ENCODE assay signal across 24 cellular contexts in the genomic region with DNA sequence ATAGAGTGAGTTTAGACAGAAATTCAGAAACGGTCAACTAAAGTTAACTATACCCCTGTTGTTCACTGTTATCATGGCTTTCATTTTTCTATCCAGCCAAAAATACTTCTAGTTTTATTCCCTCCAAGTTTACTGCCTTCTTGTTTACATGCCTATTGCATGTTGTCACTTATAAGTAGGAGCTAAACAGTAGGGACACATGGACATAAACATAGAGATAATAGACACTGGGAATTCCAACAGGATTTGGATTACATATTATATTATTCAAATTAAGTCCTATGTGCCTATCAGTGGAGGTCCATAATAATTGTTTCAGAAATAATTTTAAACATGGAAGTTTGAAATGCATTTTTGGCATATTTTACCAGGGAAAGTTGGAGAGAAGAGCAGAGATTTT.
A peak's percentile ranks its signal among the peaks of the same experiment; 100 is the strongest.
DNase-seq lines count a peak whose midpoint lies in the region; ATAC-seq, FAIRE-seq and TF ChIP-seq lines count a peak whose summit lies in the region.
"Had no signal": no experiment of that assay in that cellular context is flagged by ENCODE, and none has a peak within 500 bp of the region (broad histone marks: within the 10 kb centered on the region; RNA-seq: fewer than 3 reads in every experiment).

No MANE protein-coding gene starts in this region.

- dilution Hi-C loops in IMR-90 (cut with HindIII; ENCODE audit: low sequenced_read_pairs, unreplicated experiment) = no loop called here

- no peak overlapping the region for H3K4ac ChIP-seq in IMR-90 (ENCODE audit: low read depth, low read length)
- H3K4ac ChIP-seq in mesenchymal stem cell (ENCODE audit: low read depth in 1 of 2, low read length in 2 of 2) = no peak overlapping the region

- H3K36me3 ChIP-seq in IMR-90 (ENCODE audit: control insufficient read depth, insufficient read depth, low read length) (no peaks in the 10 kb centered on the region), mesenchymal stem cell (ENCODE audit: control insufficient read depth in 1 of 2, insufficient read depth in 2 of 2, low read depth in 1 of 2, low read length in 2 of 2) (no peaks in the 10 kb centered on the region)
- H3K36me3 ChIP-seq: BLaER1 treated with 17β-estradiol and CSF1 and Interleukin-3, amounts not matched to agents 10 nM and 100 nM had no signal

- no peak for TF ChIP-seq CTCF in IMR-90 (conservative IDR thresholded peaks at IDR 0.05; ENCODE audit: low read depth, low read length)

- H4K91ac ChIP-seq in IMR-90 (ENCODE audit: insufficient read depth, low read depth, low read length) (no peak overlapping the region), mesenchymal stem cell (ENCODE audit: low read length) (no peak overlapping the region)

- no peak overlapping the region for H4K5ac ChIP-seq in IMR-90 (ENCODE audit: low read depth, low read length)

- DNase-seq in IMR-90 (peak; percentile 17), mesenchymal stem cell (peak; percentile 69), NCI-H345 treated with DMSO at 0.1 percent for 48 hours (lab: John Stamatoyannopoulos, UW; ENCODE audit: unreplicated experiment) (no peak), CD1c-positive myeloid dendritic cell (ENCODE audit: extremely low spot score) (no peak)
- DNase-seq: AML-193; CD4-positive, alpha-beta memory T cell; CD4-positive, CD25-positive, alpha-beta regulatory T cell; CD8-positive, alpha-beta memory T cell; COR-L47; DMS 273 treated with DMSO at 0.1 percent for 48 hours; DMS153; DMS53; DMS79; DND-41; EL; GDM1 had no signal

- H3K56ac ChIP-seq in IMR-90 (ENCODE audit: extremely low read depth, insufficient read depth, low read length) = no peak overlapping the region

- ATAC-seq in IMR-90 (ENCODE audit: low read depth) = peak; percentile 83
- ATAC-seq: A549, GM12878 had no signal

- no peaks in the 10 kb centered on the region for H3K9me1 ChIP-seq in IMR-90 (ENCODE audit: insufficient read depth, low read length)

- no peak overlapping the region for H2AK9ac ChIP-seq in IMR-90 (replicated peaks; ENCODE audit: low read depth, low read length, poor library complexity)

- H3K27ac ChIP-seq in IMR-90 (ENCODE audit: insufficient read depth, low read length) (no peak overlapping the region), mesenchymal stem cell (ENCODE audit: low read length, poor library complexity, severe bottlenecking) (no peak overlapping the region)
- H3K27ac ChIP-seq: 22Rv1; A549; BLaER1 treated with 17β-estradiol and CSF1 and Interleukin-3, amounts not matched to agents 10 nM and 100 nM; C4-2B had no signal

- H3K4me1 ChIP-seq in IMR-90 (ENCODE audit: control insufficient read depth, insufficient read depth, low read length) (no peaks in the 10 kb centered on the region), mesenchymal stem cell (ENCODE audit: control insufficient read depth, insufficient read depth, low read depth, low read length) (no peaks in the 10 kb centered on the region)
- H3K4me1 ChIP-seq: A549; BLaER1 treated with 17β-estradiol and CSF1 and Interleukin-3, amounts not matched to agents 10 nM and 100 nM had no signal

- H3K4me2 ChIP-seq in IMR-90 (ENCODE audit: low read depth, low read length) (peak overlapping the region; percentile 51; the same call in 1 of the 2 replicates), mesenchymal stem cell (ENCODE audit: low read length, poor library complexity, severe bottlenecking) (no peak overlapping the region)
- H3K4me2 ChIP-seq: A549; BLaER1 treated with 17β-estradiol and CSF1 and Interleukin-3, amounts not matched to agents 10 nM and 100 nM had no signal

- FAIRE-seq in endometrium (lab: Jason Lieb, UNC) = peak; percentile 21
- FAIRE-seq: A549, GM12878, GM12892, GM18507 had no signal

- intact Hi-C loops in IMR-90 (cut with micrococcal nuclease) = no loop called here

- no peak for TF ChIP-seq POLR2A in IMR-90 (IDR thresholded peaks at IDR 0.05; ENCODE audit: low read depth, low read length)

- H4K20me1 ChIP-seq in IMR-90 (ENCODE audit: insufficient read depth, low read length) = no peaks in the 10 kb centered on the region
- H4K20me1 ChIP-seq: BLaER1 treated with 17β-estradiol and CSF1 and Interleukin-3, amounts not matched to agents 10 nM and 100 nM had no signal

- H2AFZ ChIP-seq in IMR-90 (replicated peaks; ENCODE audit: low read length, poor library complexity) (no peak overlapping the region), mesenchymal stem cell (ENCODE audit: low read depth, low read length) (no peak overlapping the region)

- H3K23ac ChIP-seq in IMR-90 (ENCODE audit: low read depth, low read length) = no peak overlapping the region
- H3K23ac ChIP-seq in mesenchymal stem cell (ENCODE audit: low read length in 2 of 2) = no peak overlapping the region

- POLR2A ChIA-PET in IMR-90 (lab: Charles Lee; ENCODE audit: unreplicated experiment) = no interaction called here

- no peak overlapping the region for H3K18ac ChIP-seq in IMR-90 (ENCODE audit: low read depth, low read length)
- H3K18ac ChIP-seq in mesenchymal stem cell (ENCODE audit: low read depth in 1 of 2, low read length in 2 of 2) = no peak overlapping the region

- H3K27me3 ChIP-seq in IMR-90 (ENCODE audit: control insufficient read depth, insufficient read depth, low read length) (no peaks in the 10 kb centered on the region), mesenchymal stem cell (ENCODE audit: control insufficient read depth in 1 of 2, insufficient read depth in 1 of 2, low read length in 2 of 2) (no peaks in the 10 kb centered on the region)
- H3K27me3 ChIP-seq: BLaER1 treated with 17β-estradiol and CSF1 and Interleukin-3, amounts not matched to agents 10 nM and 100 nM had no signal

- no peak overlapping the region for H2BK120ac ChIP-seq in IMR-90 (ENCODE audit: low read depth, low read length)
- no peak overlapping the region for H2BK120ac ChIP-seq in mesenchymal stem cell (ENCODE audit: low read depth, low read length)

- H3K9ac ChIP-seq in IMR-90 (ENCODE audit: low read depth, low read length) (no peak overlapping the region), mesenchymal stem cell (ENCODE audit: low read length) (no peak overlapping the region)
- H3K9ac ChIP-seq: BLaER1 treated with 17β-estradiol and CSF1 and Interleukin-3, amounts not matched to agents 10 nM and 100 nM had no signal

- no peak overlapping the region for H4K8ac ChIP-seq in IMR-90 (ENCODE audit: low read depth in 2 of 2, low read length in 2 of 2)
- no peak overlapping the region for H4K8ac ChIP-seq in mesenchymal stem cell (ENCODE audit: low read length)

- H2BK15ac ChIP-seq in IMR-90 (ENCODE audit: low read depth, low read length) (no peak overlapping the region), mesenchymal stem cell (ENCODE audit: low read depth, poor library complexity, severe bottlenecking) (no peak overlapping the region)

- H2AK5ac ChIP-seq in IMR-90 (ENCODE audit: low read depth, low read length) = no peak overlapping the region
- no peak overlapping the region for H2AK5ac ChIP-seq in mesenchymal stem cell (ENCODE audit: low read length, severe bottlenecking)

- in situ Hi-C loops in IMR-90 (cut with MboI; ENCODE audit: low sequenced_read_pairs) = no loop called here

- H3K14ac ChIP-seq in IMR-90 (replicated peaks; ENCODE audit: low read depth, low read length) = no peak overlapping the region
- no peak overlapping the region for H3K14ac ChIP-seq in mesenchymal stem cell (ENCODE audit: low read length in 2 of 2)

- CTCF ChIA-PET in IMR-90 (lab: Yijun Ruan, JAX) = interaction anchor here (1.0 kb wide), 1 partner anchor 22 kb away, joined by 3 read pairs; no protein-coding TSS in a partner anchor

- H2BK12ac ChIP-seq in mesenchymal stem cell (ENCODE audit: low read length in 2 of 2) = no peak overlapping the region

- WGBS in IMR-90 (ENCODE audit: extremely low coverage in 2 of 2, insufficient read length in 1 of 2), 2 experiments = no CpG with 5 or more reads among the region's 1 CpG
- WGBS in mesenchymal stem cell = no CpG with 5 or more reads among the region's 1 CpG

- H3K9me3 ChIP-seq in IMR-90 (ENCODE audit: control insufficient read depth, insufficient read depth, low read length) (no peaks in the 10 kb centered on the region), mesenchymal stem cell (ENCODE audit: control insufficient read depth, low read length) (no peaks in the 10 kb centered on the region)

- H2BK20ac ChIP-seq in IMR-90 (ENCODE audit: low read depth, low read length) = no peak overlapping the region

- BruUV-seq in IMR-90 (replicated peaks; lab: Mats Ljungman, UMichigan) = no TSS peak

- H3K79me1 ChIP-seq in IMR-90 (ENCODE audit: low read depth in 1 of 2, low read length in 2 of 2) (no peaks in the 10 kb centered on the region), mesenchymal stem cell (replicated peaks; ENCODE audit: low read length, poor library complexity, severe bottlenecking) (no peaks in the 10 kb centered on the region)

- TF ChIP-seq RAD21 in IMR-90 (IDR thresholded peaks at IDR 0.05; ENCODE audit: low read length) = no peak

- H2BK5ac ChIP-seq in IMR-90 (ENCODE audit: low read depth, low read length, poor library complexity, severe bottlenecking) (peak overlapping the region; percentile 72), mesenchymal stem cell (ENCODE audit: low read depth, low read length, poor library complexity, severe bottlenecking) (no peak overlapping the region)

- H3K4me3 ChIP-seq in IMR-90 (ENCODE audit: insufficient read depth, low read depth, low read length) (no peak overlapping the region), mesenchymal stem cell (ENCODE audit: insufficient read depth in 1 of 2, low read depth in 1 of 2, low read length in 2 of 2) (no peak overlapping the region)
- H3K4me3 ChIP-seq: A549; BLaER1 treated with 17β-estradiol and CSF1 and Interleukin-3, amounts not matched to agents 10 nM and 100 nM; GM12878 had no signal

TF ChIP-seq in IMR-90, 13 proteins besides CTCF, POLR2A, EP300 and RAD21:
- no peak for TF ChIP-seq MAFK (IDR thresholded peaks at IDR 0.05; ENCODE audit: low read depth, low read length)
- TF ChIP-seq CEBPB (IDR thresholded peaks at IDR 0.05; ENCODE audit: low read depth, low read length) = no peak
- TF ChIP-seq SMC3 (IDR thresholded peaks at IDR 0.05; ENCODE audit: low read depth, low read length) = no peak
- TF ChIP-seq RFX5 (IDR thresholded peaks at IDR 0.05; ENCODE audit: low read depth, low read length) = no peak
- TF ChIP-seq, protein P1, sequence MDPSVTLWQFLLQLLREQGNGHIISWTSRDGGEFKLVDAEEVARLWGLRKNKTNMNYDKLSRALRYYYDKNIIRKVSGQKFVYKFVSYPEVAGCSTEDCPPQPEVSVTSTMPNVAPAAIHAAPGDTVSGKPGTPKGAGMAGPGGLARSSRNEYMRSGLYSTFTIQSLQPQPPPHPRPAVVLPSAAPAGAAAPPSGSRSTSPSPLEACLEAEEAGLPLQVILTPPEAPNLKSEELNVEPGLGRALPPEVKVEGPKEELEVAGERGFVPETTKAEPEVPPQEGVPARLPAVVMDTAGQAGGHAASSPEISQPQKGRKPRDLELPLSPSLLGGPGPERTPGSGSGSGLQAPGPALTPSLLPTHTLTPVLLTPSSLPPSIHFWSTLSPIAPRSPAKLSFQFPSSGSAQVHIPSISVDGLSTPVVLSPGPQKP (IDR thresholded peaks at IDR 0.05; ENCODE audit: borderline replicate concordance, low read depth, low read length) = no peak
- no peak for TF ChIP-seq BHLHE40 (IDR thresholded peaks at IDR 0.05; ENCODE audit: low read depth, low read length)
- TF ChIP-seq RCOR1 (IDR thresholded peaks at IDR 0.05; ENCODE audit: insufficient replicate concordance, low read length) = no peak
- TF ChIP-seq CHD1 (IDR thresholded peaks at IDR 0.05; ENCODE audit: low read depth, low read length) = no peak

Comparison
In these comparisons a context has a peak if more than half of its experiments do, and no peak if none do; other contexts are left out.
1. DNase-seq: peak in IMR-90 (single experiment) and mesenchymal stem cell (single experiment); none in NCI-H345 treated with DMSO at 0.1 percent for 48 hours (single experiment) and CD1c-positive myeloid dendritic cell (single experiment).